8 cellular contexts compared by ENCODE assay signal in the genomic region with DNA sequence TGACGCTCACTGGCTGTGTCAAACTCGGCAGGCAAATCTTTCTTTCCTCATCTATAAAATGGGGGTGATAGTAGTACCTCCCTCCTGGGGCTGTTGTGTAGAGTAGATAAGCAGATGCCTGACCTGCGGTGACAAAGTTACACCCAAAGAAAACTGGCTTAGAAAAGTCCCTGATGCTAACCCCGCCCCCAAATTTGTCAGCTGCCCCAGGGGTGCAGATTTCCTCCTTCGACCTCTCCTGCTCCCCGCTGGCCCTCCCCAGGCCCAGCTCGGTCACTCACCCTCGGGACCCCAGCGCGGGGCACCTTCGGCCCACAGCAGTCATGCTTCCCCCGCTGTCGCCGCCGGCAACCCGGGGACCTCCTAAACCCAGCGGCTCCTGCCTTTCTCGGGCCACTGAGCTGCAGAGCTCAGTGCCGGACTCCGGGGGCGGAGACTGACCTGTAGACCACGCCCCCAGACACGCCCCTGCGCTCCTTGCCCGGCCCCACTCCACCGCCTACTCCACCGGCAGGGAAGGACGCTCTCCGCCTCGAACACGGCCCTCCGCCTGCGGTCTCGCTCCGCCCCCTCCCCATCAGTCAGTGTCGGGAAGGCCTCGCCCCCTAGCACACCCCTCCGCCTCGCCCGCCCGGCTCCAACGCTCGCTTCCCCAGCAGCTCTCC. TPM values are rescaled to one million over a fixed set of nuclear protein-coding genes. Genes with fewer than 3 reads are reported as not detected.
DNase-seq lines count a peak whose midpoint lies in the region; ATAC-seq, FAIRE-seq and TF ChIP-seq lines count a peak whose summit lies in the region.

No MANE protein-coding gene starts in this region.

- H3K9ac ChIP-seq in NT2/D1 (ENCODE audit: insufficient read length, low read depth) (peak overlapping the region; percentile 68), endothelial cell of umbilical vein (replicated peaks; ENCODE audit: extremely low read depth, insufficient read depth, low read length) (peak overlapping the region; percentile 92)

- peak overlapping the region; percentile 82 for H3K4me3 Mint-ChIP-seq in Caco-2 (ENCODE audit: unreplicated experiment)

- no peak overlapping the region for H3K27ac Mint-ChIP-seq in Caco-2 (ENCODE audit: unreplicated experiment)

- H3K36me3 ChIP-seq in Caco-2 (ENCODE audit: control insufficient read depth, insufficient read depth, low read length) (no peaks in the 10 kb centered on the region), NT2/D1 (ENCODE audit: insufficient read depth, insufficient read length, low read length) (peaks cover 3% of the 10 kb centered on the region), endothelial cell of umbilical vein (ENCODE audit: control insufficient read depth in 2 of 2, extremely low read depth in 1 of 2, insufficient read depth in 2 of 2, low read length in 2 of 2) (peaks cover 6 to 8% of the 10 kb centered on the region in 2 experiments)

- H3K27me3 Mint-ChIP-seq in Caco-2 (ENCODE audit: insufficient read depth, unreplicated experiment), result peaks cover 3% of the 10 kb centered on the region

- peak overlapping the region; percentile 96 for H3K27ac ChIP-seq in endothelial cell of umbilical vein (ENCODE audit: insufficient read depth, low read depth, low read length)

- no peaks in the 10 kb centered on the region for H3K9me1 ChIP-seq in endothelial cell of umbilical vein (replicated peaks; ENCODE audit: control insufficient read depth, extremely low read depth, insufficient read depth, low read length)

- H3K4me1 Mint-ChIP-seq in Caco-2 (ENCODE audit: low read depth, unreplicated experiment), result no peaks in the 10 kb centered on the region

- peak overlapping the region; percentile 76 for H3K4me2 ChIP-seq in endothelial cell of umbilical vein (ENCODE audit: insufficient read depth, low read length)

- no peaks in the 10 kb centered on the region for H3K9me3 Mint-ChIP-seq in Caco-2 (ENCODE audit: unreplicated experiment)

- DNase-seq in Caco-2 (peak; percentile 99), HUDEP-2 (lab: John Stamatoyannopoulos, UW; ENCODE audit: unreplicated experiment in 76 of 76) (peak; percentile 42 to 98 (median 94)), NT2/D1 (ENCODE audit: low read depth, low spot score) (peak; percentile 98), endothelial cell of umbilical vein (ENCODE audit: low read depth, low spot score) (peak; percentile 99), midbrain (lab: John Stamatoyannopoulos, UW) (peak; percentile 89)
- peak; percentile 99 for DNase-seq in activated CD8-positive, alpha-beta memory T cell treated with anti-CD3 and anti-CD28 coated beads, Interleukin-2, amount 50 U/mL, for 48 hours
- DNase-seq in stimulated activated CD8-positive, alpha-beta memory T cell treated with anti-CD3 and anti-CD28 coated beads, Interleukin-15, amount 100 ng/mL, for 4 hours (ENCODE audit: low read depth in 2 of 2), result peak; percentile 90 to 94

- H3K4me3 ChIP-seq in Caco-2 (ENCODE audit: low read depth, low read length) (peak overlapping the region; percentile 48), NT2/D1 (ENCODE audit: insufficient read length, low read depth) (peak overlapping the region; percentile 56), endothelial cell of umbilical vein (replicated peaks in 1 of 3; ENCODE audit: insufficient read depth in 1 of 3, low read depth in 1 of 3, low read length in 3 of 3) (peak overlapping the region; percentile 35 to 79 (median 75))

- BruUV-seq in Caco-2 (replicated peaks; lab: Mats Ljungman, UMichigan) (no TSS peak), endothelial cell of umbilical vein (replicated peaks; lab: Mats Ljungman, UMichigan) (no TSS peak)

- peak; percentile 81 for ATAC-seq in GM21390 (IDR thresholded peaks at IDR 0.05; ENCODE audit: unreplicated experiment)

- intact Hi-C loops in Caco-2 (cut with micrococcal nuclease; ENCODE audit: unreplicated experiment) (loop anchor here (1.0 kb wide), 1 partner anchor 14 kb away; no protein-coding TSS in a partner anchor), endothelial cell of umbilical vein (cut with micrococcal nuclease) (loop anchor here (1.0 to 2.0 kb wide), 6 partner anchors 9 to 68 kb away; partner anchors contain the start of genes FPGS and TOR2A)

- dilution Hi-C loops in endothelial cell of umbilical vein (cut with MboI; ENCODE audit: extremely low pct_ligation_motif_present, low sequenced_read_pairs), result no loop called here

- H3K9me3 ChIP-seq in Caco-2, result no peaks in the 10 kb centered on the region
- H3K9me3 ChIP-seq in NT2/D1 (ENCODE audit: insufficient read depth, low read length), result no peaks in the 10 kb centered on the region
- no peaks in the 10 kb centered on the region for H3K9me3 ChIP-seq in endothelial cell of umbilical vein (replicated peaks; ENCODE audit: control insufficient read depth, insufficient read depth, low read length)

- POLR2A ChIA-PET in Caco-2 (lab: Charles Lee) (interaction anchor here (0.5 to 1.0 kb wide), 7 partner anchors 13 to 297 kb away, joined by 3 to 8 read pairs (median 4); partner anchors contain the start of genes ST6GALNAC4 and TOR2A), endothelial cell of umbilical vein (lab: Charles Lee) (interaction anchor here (0.6 to 2.8 kb wide), 13 partner anchors 9 to 99 kb away, joined by 3 to 24 read pairs (median 4); partner anchors contain the start of gene CDK9)

- no peak for TF ChIP-seq CTCF in Caco-2 (IDR thresholded peaks at IDR 0.05; ENCODE audit: insufficient read depth in 1 of 2, low read depth in 1 of 2, low read length in 1 of 2, severe bottlenecking in 1 of 2, unreplicated experiment in 1 of 2)
- TF ChIP-seq CTCF in endothelial cell of umbilical vein (IDR thresholded peaks at IDR 0.05; ENCODE audit: extremely low read depth in 1 of 2, insufficient read depth in 1 of 2, low read depth in 1 of 2, low read length in 2 of 2), result no peak

- CTCF ChIA-PET in Caco-2 (lab: Charles Lee) (interaction anchor here (0.6 to 3.1 kb wide), 12 partner anchors 8 to 267 kb away, joined by 3 to 32 read pairs (median 3); partner anchors contain the start of genes CDK9 and TOR2A), endothelial cell of umbilical vein (lab: Charles Lee) (interaction anchor here (0.5 to 11.3 kb wide), 11 partner anchors 8 to 192 kb away, joined by 3 to 167 read pairs (median 4); partner anchors contain the start of genes CDK9, SH2D3C and TOR2A)

- H2AFZ ChIP-seq in endothelial cell of umbilical vein (ENCODE audit: low read depth, low read length), result no peak overlapping the region

- H3K27me3 ChIP-seq in Caco-2 (replicated peaks; ENCODE audit: control insufficient read depth, insufficient read depth, low read length), result no peaks in the 10 kb centered on the region
- H3K27me3 ChIP-seq in NT2/D1 (ENCODE audit: insufficient read depth, insufficient read length), result no peaks in the 10 kb centered on the region
- H3K27me3 ChIP-seq in endothelial cell of umbilical vein (ENCODE audit: control insufficient read depth in 2 of 2, insufficient read depth in 2 of 2, low read length in 2 of 2), result no peaks in the 10 kb centered on the region

- no peaks in the 10 kb centered on the region for H3K36me3 Mint-ChIP-seq in Caco-2 (ENCODE audit: insufficient read depth, unreplicated experiment)

- H3K79me2 ChIP-seq in endothelial cell of umbilical vein (ENCODE audit: control insufficient read depth, insufficient read depth, low read length), result peaks cover 44% of the 10 kb centered on the region

- peak; percentile 93 for TF ChIP-seq POLR2A in endothelial cell of umbilical vein (IDR thresholded peaks at IDR 0.05; ENCODE audit: low read depth, low read length)

- H4K20me1 ChIP-seq in endothelial cell of umbilical vein (replicated peaks; ENCODE audit: control insufficient read depth, extremely low read depth, insufficient read depth, low read length), result no peaks in the 10 kb centered on the region

- FAIRE-seq in endothelial cell of umbilical vein (lab: Jason Lieb, UNC), result peak; percentile 99

- H3K4me1 ChIP-seq in Caco-2 (no peaks in the 10 kb centered on the region), NT2/D1 (ENCODE audit: insufficient read depth, insufficient read length) (peaks cover 33% of the 10 kb centered on the region), endothelial cell of umbilical vein (ENCODE audit: control insufficient read depth, extremely low read depth, insufficient read depth, low read length) (peaks cover 39% of the 10 kb centered on the region)

RNA-seq across cellular contexts. Expression of gene SH2D3C, which starts 7.4 kb away (rescaled TPM):
- 0.34 TPM in 1 of 2 replicates, not detected in the other for total RNA-seq in Caco-2 (2022)
- total RNA-seq in endothelial cell of umbilical vein, result 95.0 and 102 TPM in 2 replicates
- polyA plus RNA-seq in endothelial cell of umbilical vein, result 173 and 218 TPM in 2 replicates
- polyA plus RNA-seq in endothelial cell of umbilical vein (2011; cell fraction: cytosol; rRNA removed), result 61.4 and 68.1 TPM in 2 replicates
- 67.4 and 92.8 TPM in 2 replicates for polyA plus RNA-seq in endothelial cell of umbilical vein (2011; cell fraction: nucleus; rRNA removed)
- polyA plus RNA-seq in endothelial cell of umbilical vein (2012), result 42.8 and 49.4 TPM in 2 replicates
- polyA minus RNA-seq in endothelial cell of umbilical vein, result 104 and 130 TPM in 2 replicates
- not detected for polyA minus RNA-seq in endothelial cell of umbilical vein (2011; cell fraction: cytosol; rRNA and poly(A)+ RNA removed)
- polyA minus RNA-seq in endothelial cell of umbilical vein (2011; cell fraction: nucleus; rRNA and poly(A)+ RNA removed), result 45.1 and 63.7 TPM in 2 replicates

RNA-seq across cellular contexts. Expression of gene CDK9, which starts 14.8 kb away (rescaled TPM):
- total RNA-seq in Caco-2 (2022) (47.9 and 48.2 TPM in 2 replicates), endothelial cell of umbilical vein (124 and 128 TPM in 2 replicates)
- polyA plus RNA-seq in endothelial cell of umbilical vein, result 92.2 and 99.0 TPM in 2 replicates
- 50.0 and 61.0 TPM in 2 replicates for polyA plus RNA-seq in endothelial cell of umbilical vein (2011; cell fraction: cytosol; rRNA removed)
- 193 and 200 TPM in 2 replicates for polyA plus RNA-seq in endothelial cell of umbilical vein (2011; cell fraction: nucleus; rRNA removed)
- polyA plus RNA-seq in endothelial cell of umbilical vein (2012), result 76.9 and 94.3 TPM in 2 replicates
- 88.4 and 92.9 TPM in 2 replicates for polyA minus RNA-seq in endothelial cell of umbilical vein
- polyA minus RNA-seq in endothelial cell of umbilical vein (2011; cell fraction: cytosol; rRNA and poly(A)+ RNA removed), result 63.0 TPM
- polyA minus RNA-seq in endothelial cell of umbilical vein (2011; cell fraction: nucleus; rRNA and poly(A)+ RNA removed), result 58.3 and 65.1 TPM in 2 replicates

RNA-seq across cellular contexts. Expression of gene FPGS, which starts 31.6 kb away (rescaled TPM):
- 54.4 and 57.3 TPM in 2 replicates for total RNA-seq in Caco-2 (2022)
- total RNA-seq in endothelial cell of umbilical vein, result 90.2 and 90.7 TPM in 2 replicates
- 77.7 and 129 TPM in 2 replicates for polyA plus RNA-seq in endothelial cell of umbilical vein
- polyA plus RNA-seq in endothelial cell of umbilical vein (2011; cell fraction: cytosol; rRNA removed), result 67.9 and 72.7 TPM in 2 replicates
- polyA plus RNA-seq in endothelial cell of umbilical vein (2011; cell fraction: nucleus; rRNA removed), result 116 and 150 TPM in 2 replicates
- 58.5 and 71.2 TPM in 2 replicates for polyA plus RNA-seq in endothelial cell of umbilical vein (2012)
- polyA minus RNA-seq in endothelial cell of umbilical vein, result 76.5 and 80.5 TPM in 2 replicates
- polyA minus RNA-seq in endothelial cell of umbilical vein (2011; cell fraction: cytosol; rRNA and poly(A)+ RNA removed), result 58.0 TPM
- polyA minus RNA-seq in endothelial cell of umbilical vein (2011; cell fraction: nucleus; rRNA and poly(A)+ RNA removed), result 45.1 and 52.0 TPM in 2 replicates

RNA-seq across cellular contexts. Expression of gene TOR2A, which starts 35.9 kb away (rescaled TPM):
- total RNA-seq in Caco-2 (2022) (12.9 and 14.2 TPM in 2 replicates), endothelial cell of umbilical vein (17.1 and 19.3 TPM in 2 replicates)
- 23.9 and 28.8 TPM in 2 replicates for polyA plus RNA-seq in endothelial cell of umbilical vein
- polyA plus RNA-seq in endothelial cell of umbilical vein (2011; cell fraction: cytosol; rRNA removed), result 18.4 and 25.3 TPM in 2 replicates
- polyA plus RNA-seq in endothelial cell of umbilical vein (2011; cell fraction: nucleus; rRNA removed), result 16.0 and 18.0 TPM in 2 replicates
- 11.3 and 18.5 TPM in 2 replicates for polyA plus RNA-seq in endothelial cell of umbilical vein (2012)
- 5.2 and 5.8 TPM in 2 replicates for polyA minus RNA-seq in endothelial cell of umbilical vein
- 16.5 TPM for polyA minus RNA-seq in endothelial cell of umbilical vein (2011; cell fraction: cytosol; rRNA and poly(A)+ RNA removed)
- 5.1 and 7.3 TPM in 2 replicates for polyA minus RNA-seq in endothelial cell of umbilical vein (2011; cell fraction: nucleus; rRNA and poly(A)+ RNA removed)

RNA-seq across cellular contexts. Expression of gene TTC16, which starts 55.2 kb away (rescaled TPM):
- total RNA-seq in Caco-2 (2022) (not detected in 2 replicates), endothelial cell of umbilical vein (not detected in 2 replicates)
- not detected in 2 replicates for polyA plus RNA-seq in endothelial cell of umbilical vein
- polyA plus RNA-seq in endothelial cell of umbilical vein (2011; cell fraction: cytosol; rRNA removed), result not detected in 2 replicates
- polyA plus RNA-seq in endothelial cell of umbilical vein (2011; cell fraction: nucleus; rRNA removed), result 0.05 TPM in 1 of 2 replicates, not detected in the other
- not detected in 2 replicates for polyA plus RNA-seq in endothelial cell of umbilical vein (2012)
- not detected in 2 replicates for polyA minus RNA-seq in endothelial cell of umbilical vein
- polyA minus RNA-seq in endothelial cell of umbilical vein (2011; cell fraction: cytosol; rRNA and poly(A)+ RNA removed), result 0.31 TPM
- not detected in 2 replicates for polyA minus RNA-seq in endothelial cell of umbilical vein (2011; cell fraction: nucleus; rRNA and poly(A)+ RNA removed)

Comparison
In these comparisons a context has a peak if more than half of its experiments do, and no peak if none do; other contexts are left out.
1. Peak in every context shown above with its lines: DNase-seq, ATAC-seq, H3K4me3 ChIP-seq and H3K27ac ChIP-seq.
2. RNA of gene SH2D3C, which starts 7.4 kb away (total RNA-seq): 95.0 to 102 TPM in endothelial cell of umbilical vein; 0.34 TPM in Caco-2; every median in the first group is over 10 times any median in the second.